In genomic region chr12:46382974-46383653, GRCh38 we compare ENCODE assay signal across 8 cellular contexts. TPM values are rescaled to one million over a fixed set of nuclear protein-coding genes. Genes with fewer than 3 reads are reported as not detected.
A peak's percentile ranks its signal among the peaks of the same experiment; 100 is the strongest.
DNase-seq lines count a peak whose midpoint lies in the region; ATAC-seq and TF ChIP-seq lines count a peak whose summit lies in the region.

No MANE protein-coding gene starts in this region.

- no peaks in the 10 kb centered on the region for H3K36me3 ChIP-seq in left lung

- intact Hi-C loops in activated CD4-positive, alpha-beta T cell treated with anti-CD3 and anti-CD28 coated beads, Interleukin-2, amount 10 ng/mL, durations not matched to agents 24 days and 14 days (cut with micrococcal nuclease): loop anchor here (1.0 to 5.0 kb wide), 5 partner anchors 11 to 224 kb away; partner anchors contain the start of gene SLC38A2
- intact Hi-C loops in left lung (cut with DNase I): no loop called here

- H3K4me1 ChIP-seq in left lung: peaks cover 41 to 51% of the 10 kb centered on the region in 2 donors

- peak overlapping the region; percentile 98 for H3K27ac Mint-ChIP-seq in activated CD4-positive, alpha-beta T cell treated with anti-CD3 and anti-CD28 coated beads, Interleukin-2, amount 10 ng/mL, durations not matched to agents 24 days and 14 days

- DNase-seq in C1 segment of cervical spinal cord (lab: John Stamatoyannopoulos, UW) (peak; percentile 64 to 98 (median 94)), NCI-H524 (lab: John Stamatoyannopoulos, UW) (peak; percentile 90 to 91), coronary artery (ENCODE audit: low spot score) (peak; percentile 99), left lung (peak; percentile 98 to 99)
- DNase-seq in activated CD4-positive, alpha-beta T cell treated with anti-CD3 and anti-CD28 coated beads, Interleukin-2, amount 10 ng/mL, durations not matched to agents 24 days and 14 days: peak; percentile 99
- peak; percentile 96 for DNase-seq in stimulated activated CD4-positive, alpha-beta T cell treated with anti-CD3 and anti-CD28 coated beads, Interleukin-2, amount 100 ng/mL, for 4 hours (ENCODE audit: low read depth)

- no peaks in the 10 kb centered on the region for H3K27me3 ChIP-seq in left lung

- H3K4me1 Mint-ChIP-seq in activated CD4-positive, alpha-beta T cell treated with anti-CD3 and anti-CD28 coated beads, Interleukin-2, amount 10 ng/mL, durations not matched to agents 24 days and 14 days: peaks cover 36% of the 10 kb centered on the region

- peak overlapping the region; percentile 99 to 100 for H3K27ac ChIP-seq in coronary artery
- peak overlapping the region; percentile 99 to 100 for H3K27ac ChIP-seq in left lung

- H3K27me3 Mint-ChIP-seq in activated CD4-positive, alpha-beta T cell treated with anti-CD3 and anti-CD28 coated beads, Interleukin-2, amount 10 ng/mL, durations not matched to agents 24 days and 14 days: no peaks in the 10 kb centered on the region

- peaks cover 2% of the 10 kb centered on the region for H3K36me3 Mint-ChIP-seq in activated CD4-positive, alpha-beta T cell treated with anti-CD3 and anti-CD28 coated beads, Interleukin-2, amount 10 ng/mL, durations not matched to agents 24 days and 14 days (ENCODE audit: low read depth)

- peak overlapping the region; percentile 91 for H3K4me3 ChIP-seq in coronary artery
- peak overlapping the region; percentile 55 to 66 for H3K4me3 ChIP-seq in left lung

- TF ChIP-seq CTCF in coronary artery (IDR thresholded peaks at IDR 0.05) (no peak), left lung (IDR thresholded peaks at IDR 0.05) (no peak)

- H3K4me3 Mint-ChIP-seq in activated CD4-positive, alpha-beta T cell treated with anti-CD3 and anti-CD28 coated beads, Interleukin-2, amount 10 ng/mL, durations not matched to agents 24 days and 14 days: peak overlapping the region; percentile 83

- H3K9me3 Mint-ChIP-seq in activated CD4-positive, alpha-beta T cell treated with anti-CD3 and anti-CD28 coated beads, Interleukin-2, amount 10 ng/mL, durations not matched to agents 24 days and 14 days: peaks cover 1% of the 10 kb centered on the region

- no peaks in the 10 kb centered on the region for H3K9me3 ChIP-seq in left lung

- peak; percentile 83 for ATAC-seq in GM19324 (IDR thresholded peaks at IDR 0.05; ENCODE audit: low FRiP score, unreplicated experiment)
- ATAC-seq in HG03460 (IDR thresholded peaks at IDR 0.05; ENCODE audit: unreplicated experiment): peak; percentile 65
- peak; percentile 90 for ATAC-seq in left lung

RNA-seq across cellular contexts. Expression of gene SLC38A2, which starts 10.5 kb away (rescaled TPM):
- total RNA-seq in activated CD4-positive, alpha-beta T cell treated with anti-CD3 and anti-CD28 coated beads, Interleukin-2, amount 10 ng/mL, durations not matched to agents 24 days and 14 days: 158 and 168 TPM in 2 replicates
- total RNA-seq in left lung: 100 to 1,000 TPM; 209 to 270 TPM

Comparison
In these comparisons a context has a peak if more than half of its experiments do, and no peak if none do; other contexts are left out.
1. Peak in every context shown above with its lines: DNase-seq, ATAC-seq, H3K4me3 ChIP-seq and H3K27ac ChIP-seq.